Comparison of ENCODE assay signal across 17 cellular contexts in the genomic region with DNA sequence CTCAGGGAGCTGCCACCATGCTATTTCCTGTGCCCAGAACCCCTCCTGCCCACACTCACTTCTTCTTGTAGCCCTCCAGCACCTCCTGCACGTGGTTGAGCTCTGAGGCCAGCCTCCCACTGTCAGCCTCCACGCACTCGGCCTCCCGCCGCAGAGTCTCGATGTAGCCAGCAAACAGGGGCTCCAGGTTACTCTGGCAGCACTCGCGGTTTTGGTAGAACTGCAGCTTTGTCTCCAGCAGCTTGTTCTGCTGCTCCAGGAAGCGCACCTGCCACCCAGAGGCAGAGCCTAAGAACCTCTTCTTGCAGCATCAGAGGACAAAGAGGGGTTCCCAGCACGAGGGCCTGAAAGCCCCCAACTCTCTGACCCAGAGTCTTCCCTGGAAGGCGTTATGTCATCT. TPM values are rescaled to one million over a fixed set of nuclear protein-coding genes. Genes with fewer than 3 reads are reported as not detected.
DNase-seq lines count a peak whose midpoint lies in the region; ATAC-seq, FAIRE-seq and TF ChIP-seq lines count a peak whose summit lies in the region.
"Had no signal": no experiment of that assay in that cellular context is flagged by ENCODE, and none has a peak within 500 bp of the region (broad histone marks: within the 10 kb centered on the region; RNA-seq: fewer than 3 reads in every experiment).

No MANE protein-coding gene starts in this region.

- no peaks in the 10 kb centered on the region for H3K36me3 Mint-ChIP-seq in MCF 10A (ENCODE audit: insufficient read depth, unreplicated experiment)

- in situ Hi-C loops in mammary epithelial cell (cut with MboI; ENCODE audit: low sequenced_read_pairs in 2 of 2), result no loop called here

- H3K23me2 ChIP-seq in H1 (ENCODE audit: low read depth, low read length), result peaks cover 1% of the 10 kb centered on the region; the same call in 1 of the 2 replicates

- no TSS peak for BruUV-seq in MCF 10A (replicated peaks; lab: Mats Ljungman, UMichigan)
- BruUV-seq in mammary epithelial cell (replicated peaks; lab: Mats Ljungman, UMichigan), result no TSS peak

- H2AK5ac ChIP-seq in H1 (ENCODE audit: low read depth, low read length), result no peak overlapping the region

- peak; percentile 23 to 53; a peak in 3 of 4 replicates for TF ChIP-seq RAD21 in H1 (IDR thresholded peaks at IDR 0.05 in 1 of 2, conservative IDR thresholded peaks at IDR 0.05 in 1 of 2; ENCODE audit: low read depth in 2 of 2, low read length in 2 of 2)

- no peak overlapping the region for H2BK120ac ChIP-seq in H1 (replicated peaks; ENCODE audit: low read depth, low read length)

- H3K79me2 ChIP-seq in mammary epithelial cell (ENCODE audit: insufficient read depth, low read length), result no peaks in the 10 kb centered on the region
- no peaks in the 10 kb centered on the region for H3K79me2 ChIP-seq in H1 (ENCODE audit: control insufficient read depth in 1 of 2, insufficient read depth in 2 of 2, low read length in 2 of 2)

- no peak for FAIRE-seq in H1 (lab: Jason Lieb, UNC)
- FAIRE-seq: astrocyte had no signal

- POLR2A ChIA-PET in MCF 10A (lab: Yijun Ruan, JAX) (interaction anchor here (0.6 to 0.7 kb wide), 4 partner anchors 22 to 358 kb away, joined by 3 read pairs; no protein-coding TSS in a partner anchor), H1 (lab: Charles Lee; ENCODE audit: partially characterized antibody) (interaction anchor here (1.0 kb wide), 1 partner anchor 9 kb away, joined by 3 read pairs; no protein-coding TSS in a partner anchor)

- TF ChIP-seq CTCF in MCF 10A (IDR thresholded peaks at IDR 0.05; ENCODE audit: unreplicated experiment) (peak; percentile 23), mammary epithelial cell (conservative IDR thresholded peaks at IDR 0.05 in 1 of 2, IDR thresholded peaks at IDR 0.05 in 1 of 2; ENCODE audit: extremely low read depth in 1 of 2, insufficient read depth in 1 of 2, low read depth in 1 of 2, low read length in 2 of 2) (peak in 1 of 2 donors; percentile 47), H1 (IDR thresholded peaks at IDR 0.05; ENCODE audit: control extremely low read depth in 1 of 3, insufficient read depth in 1 of 3, low read depth in 1 of 3, low read length in 3 of 3) (peak; percentile 4 to 40 (median 18)), spleen (IDR thresholded peaks at IDR 0.05 in 8 of 11, conservative IDR thresholded peaks at IDR 0.05 in 3 of 11) (no peak)

- H3K27ac ChIP-seq in mammary epithelial cell (ENCODE audit: insufficient read depth, low read depth, low read length), result no peak overlapping the region
- H3K27ac ChIP-seq in H1 (ENCODE audit: low read depth, low read length), result no peak overlapping the region
- no peak overlapping the region for H3K27ac ChIP-seq in spleen
- H3K27ac ChIP-seq: C4-2B, skin epidermis, suprapubic skin had no signal

- dilution Hi-C loops in mammary epithelial cell (cut with HindIII; ENCODE audit: low sequenced_read_pairs), result no loop called here

- ATAC-seq in HG02571 (IDR thresholded peaks at IDR 0.05; ENCODE audit: unreplicated experiment), result no peak
- ATAC-seq in HG03469 (IDR thresholded peaks at IDR 0.05; ENCODE audit: unreplicated experiment), result no peak

- no peak overlapping the region for H2BK15ac ChIP-seq in H1 (ENCODE audit: low read length)

- DNase-seq in MCF 10A (ENCODE audit: unreplicated experiment), result peak; percentile 20
- no peak for DNase-seq in mammary epithelial cell
- peak; percentile 23 for DNase-seq in NCI-H460 (ENCODE audit: extremely low read depth, low read depth)
- no peak for DNase-seq in H1 (ENCODE audit: low read depth in 1 of 2, low spot score in 2 of 2)
- peak; percentile 62 for DNase-seq in spleen
- no peak for DNase-seq in HuH-7 (ENCODE audit: low spot score)
- DNase-seq: activated CD4-positive, alpha-beta T cell treated with anti-CD3 and anti-CD28 coated beads for 48 hours; effector memory CD4-positive, alpha-beta T cell; Karpas-422; NK-92 treated with Interleukin-12 subunit alpha and Interleukin-12 subunit beta, amount 100 ng/mL, for 24 hours; SW 1271 had no signal

- no peak overlapping the region for H3K18ac ChIP-seq in H1 (ENCODE audit: extremely low read depth, low read length)

- no peak overlapping the region for H4K5ac ChIP-seq in H1 (ENCODE audit: insufficient read length, low read depth, low read length)

- H4K20me1 ChIP-seq in mammary epithelial cell (ENCODE audit: insufficient read depth, low read length) (no peaks in the 10 kb centered on the region), H1 (replicated peaks in 1 of 2; ENCODE audit: control insufficient read depth in 1 of 2, insufficient read depth in 2 of 2, low read length in 2 of 2) (no peaks in the 10 kb centered on the region)

- H3K4me3 ChIP-seq in mammary epithelial cell (replicated peaks in 1 of 3; ENCODE audit: insufficient read depth in 1 of 3, low read depth in 2 of 3, low read length in 3 of 3), result no peak overlapping the region
- H3K4me3 ChIP-seq in H1 (ENCODE audit: extremely low read depth in 1 of 4, insufficient read depth in 2 of 4, low read depth in 3 of 4, low read length in 4 of 4), result no peak overlapping the region
- no peak overlapping the region for H3K4me3 ChIP-seq in spleen
- H3K4me3 ChIP-seq: skin epidermis, suprapubic skin had no signal

- no peak overlapping the region for H3K14ac ChIP-seq in H1 (ENCODE audit: insufficient read length)

- no peaks in the 10 kb centered on the region for H3K36me3 ChIP-seq in mammary epithelial cell (ENCODE audit: insufficient read depth, low read length)
- H3K36me3 ChIP-seq in H1 (ENCODE audit: control insufficient read depth in 2 of 4, insufficient read depth in 4 of 4, low read length in 3 of 4), result no peaks in the 10 kb centered on the region
- H3K36me3 ChIP-seq in spleen, result no peaks in the 10 kb centered on the region
- H3K36me3 ChIP-seq: suprapubic skin had no signal

- H2BK5ac ChIP-seq in H1 (ENCODE audit: low read depth, low read length), result no peak overlapping the region

- CTCF ChIA-PET in MCF 10A (lab: Yijun Ruan, JAX) (interaction anchor here (0.5 to 3.5 kb wide), 11 partner anchors 8 to 162 kb away, joined by 3 to 14 read pairs (median 4); no protein-coding TSS in a partner anchor), mammary epithelial cell (lab: Charles Lee; ENCODE audit: low non-redundant PET) (interaction anchor here (0.5 kb wide), 1 partner anchor 162 kb away, joined by 3 read pairs; no protein-coding TSS in a partner anchor), H1 (lab: Charles Lee; ENCODE audit: partially characterized antibody) (interaction anchor here (0.6 to 19.8 kb wide), 35 partner anchors 8 to 560 kb away, joined by 3 to 353 read pairs (median 5); a partner anchor contains a TSS)

- TF ChIP-seq EP300 in H1 (IDR thresholded peaks at IDR 0.05; ENCODE audit: borderline replicate concordance in 1 of 2, low read depth in 2 of 2, low read length in 2 of 2), result no peak

- H2BK12ac ChIP-seq in H1 (ENCODE audit: low read depth, low read length), result no peak overlapping the region

- 62% methylated on average over 10 of the region's 11 CpGs for WGBS in mammary epithelial cell (ENCODE audit: low coverage, missing lambda C conversion rate)
- 86% methylated on average over 11 of the region's 11 CpGs; no CpG with 5 or more reads in 1 of the 2 experiments for WGBS in H1 (ENCODE audit: extremely low coverage in 1 of 2, insufficient coverage in 1 of 2, insufficient read length in 1 of 2, insufficient replicate concordance in 2 of 2, low coverage in 1 of 2, low lambda C conversion rate in 2 of 2, missing lambda C conversion rate in 1 of 2), 2 experiments
- WGBS in spleen, 5 donors, result 72 to 77% (median 73%) methylated on average over 11 of the region's 11 CpGs

- no peak overlapping the region for H2BK20ac ChIP-seq in H1 (ENCODE audit: low read length)

- no peaks in the 10 kb centered on the region for H3K79me1 ChIP-seq in H1 (ENCODE audit: low read depth, low read length)

- no peaks in the 10 kb centered on the region for H3K9me3 ChIP-seq in mammary epithelial cell (replicated peaks; ENCODE audit: insufficient read depth, low read length)
- H3K9me3 ChIP-seq in H1 (ENCODE audit: insufficient read depth in 2 of 2, low read depth in 1 of 2, low read length in 1 of 2), result no peaks in the 10 kb centered on the region; a peak in 1 of 4 replicates
- H3K9me3 ChIP-seq in spleen, result no peaks in the 10 kb centered on the region
- H3K9me3 ChIP-seq: suprapubic skin had no signal

- no peak overlapping the region for H3K9ac ChIP-seq in mammary epithelial cell (ENCODE audit: insufficient read depth, low read length)
- no peak overlapping the region for H3K9ac ChIP-seq in H1 (replicated peaks in 1 of 4; ENCODE audit: extremely low read depth in 1 of 4, low read depth in 3 of 4, low read length in 3 of 4)

- H4K91ac ChIP-seq in H1 (replicated peaks; ENCODE audit: insufficient read length, low read length), result peak overlapping the region; percentile 9

- H2AFZ ChIP-seq in mammary epithelial cell (ENCODE audit: low read depth, low read length), result no peak overlapping the region
- H2AFZ ChIP-seq in H1 (ENCODE audit: low read length), result no peak overlapping the region

- H3K27me3 Mint-ChIP-seq in MCF 10A (ENCODE audit: insufficient read depth, unreplicated experiment), result no peaks in the 10 kb centered on the region

- H3K4me1 ChIP-seq in mammary epithelial cell (ENCODE audit: insufficient read depth, low read length), result no peaks in the 10 kb centered on the region
- no peaks in the 10 kb centered on the region for H3K4me1 ChIP-seq in H1 (replicated peaks in 1 of 4; ENCODE audit: control insufficient read depth in 3 of 4, insufficient read depth in 4 of 4, low read length in 3 of 4)
- no peaks in the 10 kb centered on the region for H3K4me1 ChIP-seq in spleen

- H3K4me2 ChIP-seq in mammary epithelial cell (ENCODE audit: insufficient read depth, low read depth, low read length), result no peak overlapping the region
- H3K4me2 ChIP-seq in H1 (ENCODE audit: insufficient read depth in 1 of 2, low read depth in 2 of 2, low read length in 2 of 2), result no peak overlapping the region

- no peak overlapping the region for H3K4me3 Mint-ChIP-seq in MCF 10A (ENCODE audit: unreplicated experiment)

- H3K27ac Mint-ChIP-seq in MCF 10A (ENCODE audit: low read depth, unreplicated experiment), result no peak overlapping the region

- no peak overlapping the region for H3K56ac ChIP-seq in H1 (replicated peaks; ENCODE audit: insufficient read length, low read depth, low read length)

- H3K27me3 ChIP-seq in mammary epithelial cell (ENCODE audit: insufficient read depth, low read length) (no peaks in the 10 kb centered on the region), H1 (replicated peaks in 1 of 4; ENCODE audit: control insufficient read depth in 3 of 4, extremely low read depth in 1 of 4, insufficient read depth in 3 of 4, low read length in 3 of 4) (no peaks in the 10 kb centered on the region), spleen (replicated peaks in 1 of 7) (peaks cover 0 to 45% (median 7%) of the 10 kb centered on the region in 7 donors)

- intact Hi-C loops in MCF 10A (cut with micrococcal nuclease) (loop anchor here (2.0 kb wide), 1 partner anchor 60 kb away; no protein-coding TSS in a partner anchor), mammary epithelial cell (cut with micrococcal nuclease) (loop anchor here (2.0 kb wide), 2 partner anchors 104 to 162 kb away; no protein-coding TSS in a partner anchor), spleen (cut with DNase I; ENCODE audit: low total_unique reads) (no loop called here)

- H3K23ac ChIP-seq in H1 (ENCODE audit: insufficient read length), result no peak overlapping the region

- H3K4me1 Mint-ChIP-seq in MCF 10A (ENCODE audit: insufficient read depth, unreplicated experiment), result no peaks in the 10 kb centered on the region

- no peaks in the 10 kb centered on the region for H3K9me3 Mint-ChIP-seq in MCF 10A (ENCODE audit: unreplicated experiment)

- H3K4ac ChIP-seq in H1 (replicated peaks; ENCODE audit: insufficient read length, low read depth, low read length), result no peak overlapping the region

- no peak overlapping the region for H4K8ac ChIP-seq in H1 (ENCODE audit: extremely low read depth, insufficient read depth, low read length)

- no peak for TF ChIP-seq POLR2A in H1 (IDR thresholded peaks at IDR 0.05; ENCODE audit: control extremely low read depth in 1 of 2, low read depth in 2 of 2, low read length in 2 of 2)
- TF ChIP-seq POLR2A in spleen (IDR thresholded peaks at IDR 0.05), result no peak

RNA-seq across cellular contexts. Expression of a gene that starts 2.1 kb away (rescaled TPM):
- 12.2 and 14.5 TPM in 2 replicates for total RNA-seq in MCF 10A (2022)
- total RNA-seq in mammary epithelial cell, result 1 to 10 TPM in 1 of 2 donors, not detected in 1; 9.0 TPM
- 0.07 TPM for polyA plus RNA-seq in mammary epithelial cell
- polyA minus RNA-seq in mammary epithelial cell, result not detected
- total RNA-seq in NCI-H460 (2014; rRNA removed; shearing (Covaris generic)), result 1.4 and 1.7 TPM in 2 replicates
- 1.9 and 2.4 TPM in 2 replicates for polyA plus RNA-seq in NCI-H460 (2014; cell fraction: nucleus; rRNA removed)
- total RNA-seq in H1 (2021; fragmentation: NEBNext Ultra II Directional; extraction: Animal tissue kit (Norgen Biotek cat#: 25700)), result not detected in 2 replicates
- polyA plus RNA-seq in H1 (2011; rRNA removed), result not detected in 2 replicates
- polyA plus RNA-seq in H1 (2011; cell fraction: cytosol; rRNA removed), result not detected
- polyA plus RNA-seq in H1 (2011; cell fraction: nucleus; rRNA removed), result not detected
- polyA plus RNA-seq in H1 (2012, experiment 1 of 2), result not detected in 4 replicates
- polyA plus RNA-seq in H1 (2012, experiment 2 of 2), result not detected
- not detected for polyA plus RNA-seq in H1 (2013, experiment 1 of 2)
- not detected for polyA plus RNA-seq in H1 (2013, experiment 2 of 2)
- not detected in 2 replicates for polyA minus RNA-seq in H1 (2011; rRNA and poly(A)+ RNA removed)
- polyA minus RNA-seq in H1 (2011; cell fraction: cytosol; rRNA and poly(A)+ RNA removed), result not detected
- polyA minus RNA-seq in H1 (2011; cell fraction: nucleus; rRNA and poly(A)+ RNA removed), result not detected
- total RNA-seq in spleen, result not detected
- not detected for polyA plus RNA-seq in spleen
- total RNA-seq: astrocyte had no signal

RNA-seq across cellular contexts. Expression of a gene that starts 27.8 kb away (rescaled TPM):
- total RNA-seq in MCF 10A (2022) (2,023 and 2,244 TPM in 2 replicates), mammary epithelial cell (100 to 1,000 TPM; 176 to 903 TPM), spleen (not detected)
- polyA plus RNA-seq in mammary epithelial cell (90.5 TPM), H1 (2011; rRNA removed) (not detected in 2 replicates), spleen (under 1 TPM in 2 of 3 donors, not detected in 1; 0.05 to 0.37 TPM)
- polyA minus RNA-seq in mammary epithelial cell, result 21.9 TPM
- 40.6 and 54.3 TPM in 2 replicates for total RNA-seq in NCI-H460 (2014; rRNA removed; shearing (Covaris generic))
- polyA plus RNA-seq in NCI-H460 (2014; cell fraction: nucleus; rRNA removed), result 19.2 and 20.5 TPM in 2 replicates
- not detected in 2 replicates for total RNA-seq in H1 (2021; fragmentation: NEBNext Ultra II Directional; extraction: Animal tissue kit (Norgen Biotek cat#: 25700))
- polyA plus RNA-seq in H1 (2011; cell fraction: cytosol; rRNA removed), result not detected
- polyA plus RNA-seq in H1 (2011; cell fraction: nucleus; rRNA removed), result 0.09 TPM
- polyA plus RNA-seq in H1 (2012, experiment 1 of 2), result not detected in 4 replicates
- polyA plus RNA-seq in H1 (2012, experiment 2 of 2), result not detected
- polyA plus RNA-seq in H1 (2013, experiment 1 of 2), result not detected
- not detected for polyA plus RNA-seq in H1 (2013, experiment 2 of 2)
- not detected in 2 replicates for polyA minus RNA-seq in H1 (2011; rRNA and poly(A)+ RNA removed)
- not detected for polyA minus RNA-seq in H1 (2011; cell fraction: cytosol; rRNA and poly(A)+ RNA removed)
- not detected for polyA minus RNA-seq in H1 (2011; cell fraction: nucleus; rRNA and poly(A)+ RNA removed)

RNA-seq across cellular contexts. Expression of a gene that starts 44.7 kb away (rescaled TPM):
- total RNA-seq in MCF 10A (2022) (37.8 and 45.1 TPM in 2 replicates), mammary epithelial cell (10 to 100 TPM in 1 of 2 donors, 1 to 10 TPM in 1; 6.3 to 34.9 TPM), spleen (under 1 TPM in 2 of 7 donors, not detected in 5; 0.17 to 0.26 TPM)
- polyA plus RNA-seq in mammary epithelial cell (8.6 TPM), H1 (2011; rRNA removed) (0.09 and 0.12 TPM in 2 replicates), spleen (under 1 TPM in 2 of 3 donors, not detected in 1; 0.08 to 0.09 TPM)
- 0.72 TPM for polyA minus RNA-seq in mammary epithelial cell
- 0.78 and 0.92 TPM in 2 replicates for total RNA-seq in NCI-H460 (2014; rRNA removed; shearing (Covaris generic))
- 0.60 and 2.6 TPM in 2 replicates for polyA plus RNA-seq in NCI-H460 (2014; cell fraction: nucleus; rRNA removed)
- total RNA-seq in H1 (2021; fragmentation: NEBNext Ultra II Directional; extraction: Animal tissue kit (Norgen Biotek cat#: 25700)), result 0.15 TPM in 1 of 2 replicates, not detected in the other
- not detected for polyA plus RNA-seq in H1 (2011; cell fraction: cytosol; rRNA removed)
- polyA plus RNA-seq in H1 (2011; cell fraction: nucleus; rRNA removed), result 0.14 TPM
- not detected in 4 replicates for polyA plus RNA-seq in H1 (2012, experiment 1 of 2)
- polyA plus RNA-seq in H1 (2012, experiment 2 of 2), result not detected
- 0.06 TPM for polyA plus RNA-seq in H1 (2013, experiment 1 of 2)
- 0.09 TPM for polyA plus RNA-seq in H1 (2013, experiment 2 of 2)
- polyA minus RNA-seq in H1 (2011; rRNA and poly(A)+ RNA removed), result not detected in 2 replicates
- polyA minus RNA-seq in H1 (2011; cell fraction: cytosol; rRNA and poly(A)+ RNA removed), result not detected
- polyA minus RNA-seq in H1 (2011; cell fraction: nucleus; rRNA and poly(A)+ RNA removed), result not detected

RNA-seq across cellular contexts. Expression of a gene that starts 48.2 kb away (rescaled TPM):
- total RNA-seq in MCF 10A (2022) (0.23 TPM in 1 of 2 replicates, not detected in the other), mammary epithelial cell (not detected), spleen (under 1 TPM in 1 of 7 donors, not detected in 6; 0.52 TPM)
- polyA plus RNA-seq in mammary epithelial cell (not detected), H1 (2011; rRNA removed) (not detected in 2 replicates), spleen (not detected)
- not detected for polyA minus RNA-seq in mammary epithelial cell
- not detected in 2 replicates for total RNA-seq in NCI-H460 (2014; rRNA removed; shearing (Covaris generic))
- not detected in 2 replicates for polyA plus RNA-seq in NCI-H460 (2014; cell fraction: nucleus; rRNA removed)
- not detected in 2 replicates for total RNA-seq in H1 (2021; fragmentation: NEBNext Ultra II Directional; extraction: Animal tissue kit (Norgen Biotek cat#: 25700))
- polyA plus RNA-seq in H1 (2011; cell fraction: cytosol; rRNA removed), result not detected
- not detected for polyA plus RNA-seq in H1 (2011; cell fraction: nucleus; rRNA removed)
- not detected in 4 replicates for polyA plus RNA-seq in H1 (2012, experiment 1 of 2)
- not detected for polyA plus RNA-seq in H1 (2012, experiment 2 of 2)
- polyA plus RNA-seq in H1 (2013, experiment 1 of 2), result not detected
- polyA plus RNA-seq in H1 (2013, experiment 2 of 2), result not detected
- polyA minus RNA-seq in H1 (2011; rRNA and poly(A)+ RNA removed), result not detected in 2 replicates
- not detected for polyA minus RNA-seq in H1 (2011; cell fraction: cytosol; rRNA and poly(A)+ RNA removed)
- polyA minus RNA-seq in H1 (2011; cell fraction: nucleus; rRNA and poly(A)+ RNA removed), result not detected
- total RNA-seq: astrocyte had no signal

Comparison
In these comparisons a context has a peak if more than half of its experiments do, and no peak if none do; other contexts are left out.
1. DNase-seq: peak in MCF 10A (single experiment), NCI-H460 (single experiment) and spleen (single experiment); none in mammary epithelial cell (single experiment), H1 (0 of 2) and HuH-7 (single experiment).
2. CTCF ChIP-seq: peak in MCF 10A (single experiment) and H1 (3 of 3); none in spleen (0 of 11).
3. RNA of a gene that starts 27.8 kb away (total RNA-seq): 2,023 to 2,244 TPM in MCF 10A, 176 to 903 TPM in mammary epithelial cell and 40.6 to 54.3 TPM in NCI-H460; not detected in H1 and not detected in spleen; every median in the first group is over 10 times any median in the second.